Comparison of ENCODE assay signal across 1 cellular context in genomic region chr1:116465845-116466685, GRCh38.
TF ChIP-seq lines count a peak whose summit lies in the region.

No MANE protein-coding gene starts in this region.

TF ChIP-seq in K562, 482 proteins besides CTCF, POLR2A, EP300 and RAD21 (continued from another document):
- TF ChIP-seq ZNF407 (IDR thresholded peaks at IDR 0.05; ENCODE audit: low read depth) (no peak), SNRNP70 (optimal IDR thresholded peaks at IDR 0.05; ENCODE audit: low read depth, low read length) (no peak), L3MBTL2 (IDR thresholded peaks at IDR 0.05) (0 out of 2 replicates have a peak, but pooled peaks have one; percentile 18), E2F1 (CRISPR knock-in tag; IDR thresholded peaks at IDR 0.05) (no peak), SMAD4 (CRISPR knock-in tag; conservative IDR thresholded peaks at IDR 0.05) (0 out of 2 replicates have a peak, but pooled peaks have one; percentile 15)
